ENCODE assay signal across 13 cellular contexts in genomic region chr4:83724488-83725060, GRCh38.
DNase-seq lines count a peak whose midpoint lies in the region; ATAC-seq and TF ChIP-seq lines count a peak whose summit lies in the region.
"Had no signal": no experiment of that assay in that cellular context is flagged by ENCODE, and none has a peak within 500 bp of the region (broad histone marks: within the 10 kb centered on the region; RNA-seq: fewer than 3 reads in every experiment).

No MANE protein-coding gene starts in this region.

- BruUV-seq in A673 (replicated peaks; lab: Mats Ljungman, UMichigan) = TSS peak; percentile 78

- H3K4me1 ChIP-seq in A673 (ENCODE audit: insufficient read depth, low read length, poor library complexity, severe bottlenecking) (peaks cover 45% of the 10 kb centered on the region), mucosa of descending colon (ENCODE audit: low read depth) (no peaks in the 10 kb centered on the region)
- H3K4me1 ChIP-seq: BE2C had no signal

- CTCF ChIA-PET in A673 (lab: Charles Lee) = no interaction called here
- CTCF ChIA-PET in HEK293T (lab: Yijun Ruan, JAX) = no interaction called here

- no peaks in the 10 kb centered on the region for H3K27me3 ChIP-seq in A673 (replicated peaks; ENCODE audit: insufficient read depth, low read depth, low read length, poor library complexity)
- peaks cover 4% of the 10 kb centered on the region for H3K27me3 ChIP-seq in neural cell (ENCODE audit: insufficient read depth, low read depth, low read length)
- H3K27me3 ChIP-seq: BE2C had no signal

- H3K9me2 ChIP-seq in neural cell (ENCODE audit: insufficient read depth, low read length) = no peaks in the 10 kb centered on the region

- H3F3A ChIP-seq in neural cell (ENCODE audit: insufficient read depth, low read length, poor library complexity, severe bottlenecking) = peaks cover 3% of the 10 kb centered on the region

- H3K4me3 ChIP-seq in A673 (ENCODE audit: low read depth, low read length, poor library complexity, severe bottlenecking) = peak overlapping the region; percentile 7
- H3K4me3 ChIP-seq in neural cell (ENCODE audit: low read length) = peak overlapping the region; percentile 30
- no peak overlapping the region for H3K4me3 ChIP-seq in mucosa of descending colon

- peak overlapping the region; percentile 18 for H3K9ac ChIP-seq in neural cell (ENCODE audit: low read length)

- TF ChIP-seq EP300 in neural cell (conservative IDR thresholded peaks at IDR 0.05; ENCODE audit: poor library complexity, severe bottlenecking) = peak; percentile 99

- peak overlapping the region; percentile 97 for H3K27ac ChIP-seq in A673 (ENCODE audit: low read depth, low read length, poor library complexity, severe bottlenecking)
- peak overlapping the region; percentile 54 for H3K27ac ChIP-seq in neural cell (ENCODE audit: low read length)
- H3K27ac ChIP-seq: C4-2B had no signal

- TF ChIP-seq CTCF in A673 (conservative IDR thresholded peaks at IDR 0.05; ENCODE audit: low read depth, low read length) (no peak), neural cell (IDR thresholded peaks at IDR 0.05; ENCODE audit: poor library complexity, severe bottlenecking) (no peak), mucosa of descending colon (IDR thresholded peaks at IDR 0.05) (no peak)

- ATAC-seq in mucosa of descending colon (no peak), HG03520 (IDR thresholded peaks at IDR 0.05; ENCODE audit: unreplicated experiment) (no peak)

- H3K4me2 ChIP-seq in neural cell (ENCODE audit: low read length) = peak overlapping the region; percentile 31

- no peaks in the 10 kb centered on the region for H3K79me2 ChIP-seq in neural cell (replicated peaks; ENCODE audit: insufficient read depth, low read length)

- H3K9me3 ChIP-seq in A673 (ENCODE audit: low read depth, low read length, poor library complexity, severe bottlenecking) = no peaks in the 10 kb centered on the region
- no peaks in the 10 kb centered on the region for H3K9me3 ChIP-seq in neural cell (ENCODE audit: low read length)
- no peaks in the 10 kb centered on the region for H3K9me3 ChIP-seq in mucosa of descending colon
- H3K9me3 ChIP-seq: BE2C had no signal

- H4K20me1 ChIP-seq in neural cell (ENCODE audit: insufficient read depth) = no peaks in the 10 kb centered on the region

- peak; percentile 81 for DNase-seq in A673 (ENCODE audit: low spot score)
- DNase-seq in NCI-H1694 (lab: John Stamatoyannopoulos, UW) = peak; percentile 31
- DNase-seq in NCI-H69 (lab: John Stamatoyannopoulos, UW) = peak; percentile 4
- no peak for DNase-seq in mucosa of descending colon
- no peak for DNase-seq in HEK293T (ENCODE audit: extremely low spot score)
- DNase-seq: BE2C; CD4-positive, alpha-beta memory T cell; DND-41; GDM1; HCEC 1CT had no signal

- H2AFZ ChIP-seq in neural cell (ENCODE audit: low read depth, low read length) = no peak overlapping the region

- intact Hi-C loops in A673 (cut with micrococcal nuclease; ENCODE audit: unreplicated experiment) (loop anchor here (1.0 to 10.0 kb wide), 3 partner anchors 81 to 220 kb away; no protein-coding TSS in a partner anchor), mucosa of descending colon (cut with DNase I, micrococcal nuclease) (no loop called here)

- H3K36me3 ChIP-seq in A673 (ENCODE audit: insufficient read depth, low read length, poor library complexity, severe bottlenecking) = no peaks in the 10 kb centered on the region
- no peaks in the 10 kb centered on the region for H3K36me3 ChIP-seq in neural cell (ENCODE audit: insufficient read depth, low read length)
- no peaks in the 10 kb centered on the region for H3K36me3 ChIP-seq in mucosa of descending colon (ENCODE audit: low read depth)
- H3K36me3 ChIP-seq: BE2C had no signal

- POLR2A ChIA-PET in A673 (lab: Charles Lee; ENCODE audit: low non-redundant PET) = interaction anchor here (0.6 to 1.5 kb wide), 2 partner anchors 59 to 81 kb away, joined by 4 to 5 read pairs; no protein-coding TSS in a partner anchor
- POLR2A ChIA-PET in HEK293T (lab: Yijun Ruan, JAX) = no interaction called here

- no peak for TF ChIP-seq RAD21 in neural cell (conservative IDR thresholded peaks at IDR 0.05)

TF ChIP-seq in neural cell, 6 proteins besides CTCF, POLR2A, EP300 and RAD21:
- TF ChIP-seq POLR2AphosphoS5 (IDR thresholded peaks at IDR 0.05) (peak; percentile 97), TAF1 (IDR thresholded peaks at IDR 0.05; ENCODE audit: low read depth) (no peak), MXI1 (conservative IDR thresholded peaks at IDR 0.05; ENCODE audit: poor library complexity, severe bottlenecking) (no peak), EZH2 (IDR thresholded peaks at IDR 0.05; ENCODE audit: borderline replicate concordance, insufficient read depth, low read length, poor library complexity, severe bottlenecking) (no peak), SMC3 (conservative IDR thresholded peaks at IDR 0.05; ENCODE audit: poor library complexity) (no peak)
- TF ChIP-seq, protein P1, sequence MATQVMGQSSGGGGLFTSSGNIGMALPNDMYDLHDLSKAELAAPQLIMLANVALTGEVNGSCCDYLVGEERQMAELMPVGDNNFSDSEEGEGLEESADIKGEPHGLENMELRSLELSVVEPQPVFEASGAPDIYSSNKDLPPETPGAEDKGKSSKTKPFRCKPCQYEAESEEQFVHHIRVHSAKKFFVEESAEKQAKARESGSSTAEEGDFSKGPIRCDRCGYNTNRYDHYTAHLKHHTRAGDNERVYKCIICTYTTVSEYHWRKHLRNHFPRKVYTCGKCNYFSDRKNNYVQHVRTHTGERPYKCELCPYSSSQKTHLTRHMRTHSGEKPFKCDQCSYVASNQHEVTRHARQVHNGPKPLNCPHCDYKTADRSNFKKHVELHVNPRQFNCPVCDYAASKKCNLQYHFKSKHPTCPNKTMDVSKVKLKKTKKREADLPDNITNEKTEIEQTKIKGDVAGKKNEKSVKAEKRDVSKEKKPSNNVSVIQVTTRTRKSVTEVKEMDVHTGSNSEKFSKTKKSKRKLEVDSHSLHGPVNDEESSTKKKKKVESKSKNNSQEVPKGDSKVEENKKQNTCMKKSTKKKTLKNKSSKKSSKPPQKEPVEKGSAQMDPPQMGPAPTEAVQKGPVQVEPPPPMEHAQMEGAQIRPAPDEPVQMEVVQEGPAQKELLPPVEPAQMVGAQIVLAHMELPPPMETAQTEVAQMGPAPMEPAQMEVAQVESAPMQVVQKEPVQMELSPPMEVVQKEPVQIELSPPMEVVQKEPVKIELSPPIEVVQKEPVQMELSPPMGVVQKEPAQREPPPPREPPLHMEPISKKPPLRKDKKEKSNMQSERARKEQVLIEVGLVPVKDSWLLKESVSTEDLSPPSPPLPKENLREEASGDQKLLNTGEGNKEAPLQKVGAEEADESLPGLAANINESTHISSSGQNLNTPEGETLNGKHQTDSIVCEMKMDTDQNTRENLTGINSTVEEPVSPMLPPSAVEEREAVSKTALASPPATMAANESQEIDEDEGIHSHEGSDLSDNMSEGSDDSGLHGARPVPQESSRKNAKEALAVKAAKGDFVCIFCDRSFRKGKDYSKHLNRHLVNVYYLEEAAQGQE (IDR thresholded peaks at IDR 0.05; ENCODE audit: borderline replicate concordance) = peak; percentile 82

TF ChIP-seq in HEK293T, 16 proteins besides CTCF, POLR2A, EP300 and RAD21:
- TF ChIP-seq FOXM1 (IDR thresholded peaks at IDR 0.05; ENCODE audit: borderline replicate concordance) = no peak
- no peak for TF ChIP-seq NFRKB (IDR thresholded peaks at IDR 0.05)
- no peak for TF ChIP-seq BHLHE40 (IDR thresholded peaks at IDR 0.05; ENCODE audit: borderline replicate concordance)
- no peak for TF ChIP-seq ELF4 (IDR thresholded peaks at IDR 0.05)
- TF ChIP-seq FOXA1 (IDR thresholded peaks at IDR 0.05) = no peak
- no peak for TF ChIP-seq LEF1 (IDR thresholded peaks at IDR 0.05; ENCODE audit: borderline replicate concordance)
- no peak for TF ChIP-seq ZNF384 (IDR thresholded peaks at IDR 0.05)
- no peak for TF ChIP-seq HDGF (IDR thresholded peaks at IDR 0.05; ENCODE audit: borderline replicate concordance)
- TF ChIP-seq CTBP1 (IDR thresholded peaks at IDR 0.05; ENCODE audit: borderline replicate concordance) = no peak
- TF ChIP-seq, protein P2, sequence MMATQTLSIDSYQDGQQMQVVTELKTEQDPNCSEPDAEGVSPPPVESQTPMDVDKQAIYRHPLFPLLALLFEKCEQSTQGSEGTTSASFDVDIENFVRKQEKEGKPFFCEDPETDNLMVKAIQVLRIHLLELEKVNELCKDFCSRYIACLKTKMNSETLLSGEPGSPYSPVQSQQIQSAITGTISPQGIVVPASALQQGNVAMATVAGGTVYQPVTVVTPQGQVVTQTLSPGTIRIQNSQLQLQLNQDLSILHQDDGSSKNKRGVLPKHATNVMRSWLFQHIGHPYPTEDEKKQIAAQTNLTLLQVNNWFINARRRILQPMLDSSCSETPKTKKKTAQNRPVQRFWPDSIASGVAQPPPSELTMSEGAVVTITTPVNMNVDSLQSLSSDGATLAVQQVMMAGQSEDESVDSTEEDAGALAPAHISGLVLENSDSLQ (IDR thresholded peaks at IDR 0.05) = no peak

Comparison
In these comparisons a context has a peak if more than half of its experiments do, and no peak if none do; other contexts are left out.
1. DNase-seq: peak in A673 (single experiment), NCI-H1694 (single experiment) and NCI-H69 (single experiment); none in mucosa of descending colon (0 of 3) and HEK293T (single experiment).